Comparison of ENCODE assay signal across 8 cellular contexts in genomic region chr19:39436350-39436716, GRCh38.
DNase-seq lines count a peak whose midpoint lies in the region; TF ChIP-seq lines count a peak whose summit lies in the region.

No MANE protein-coding gene starts in this region.

- no peak for DNase-seq in SK-N-MC (ENCODE audit: low read depth, low spot score)
- no peak for DNase-seq in fibroblast of mammary gland (ENCODE audit: low read depth)
- DNase-seq in retinal pigment epithelial cell (ENCODE audit: low read depth) = no peak
- DNase-seq in NCI-H2171 (lab: John Stamatoyannopoulos, UW) = no peak
- DNase-seq in epidermal melanocyte (ENCODE audit: insufficient read length, low spot score) = no peak
- DNase-seq in amygdala (lab: John Stamatoyannopoulos, UW) = no peak
- no peak for DNase-seq in activated CD8-positive, alpha-beta memory T cell treated with anti-CD3 and anti-CD28 coated beads, Interleukin-2, amount 50 U/mL, for 4 hours

- TF ChIP-seq CTCF in fibroblast of mammary gland (conservative IDR thresholded peaks at IDR 0.05; ENCODE audit: control insufficient read depth, insufficient read depth, low read depth, low read length) (no peak), retinal pigment epithelial cell (conservative IDR thresholded peaks at IDR 0.05; ENCODE audit: low read depth, low read length) (no peak)

- H3K4me3 ChIP-seq in GM08714 (ENCODE audit: low read length) = peak overlapping the region; percentile 89
- H3K4me3 ChIP-seq in SK-N-MC = peak overlapping the region; percentile 85
- H3K4me3 ChIP-seq in fibroblast of mammary gland (ENCODE audit: control insufficient read depth, low read depth, low read length) = peak overlapping the region; percentile 99
- H3K4me3 ChIP-seq in retinal pigment epithelial cell (ENCODE audit: low read length) = peak overlapping the region; percentile 99

- no peaks in the 10 kb centered on the region for H3K9me3 ChIP-seq in SK-N-MC (ENCODE audit: low read depth, low read length)

- peaks cover 36% of the 10 kb centered on the region for H3K36me3 ChIP-seq in SK-N-MC (ENCODE audit: insufficient read depth, low read length)

- peak overlapping the region; percentile 95 for H3K27ac ChIP-seq in SK-N-MC

- peak overlapping the region; percentile 100 for H3K9ac ChIP-seq in SK-N-MC (ENCODE audit: insufficient read length)
